In genomic region chr16:88442811-88443576, GRCh38 we compare ENCODE assay signal across 8 cellular contexts. TPM values are rescaled to one million over a fixed set of nuclear protein-coding genes. Genes with fewer than 3 reads are reported as not detected.
DNase-seq lines count a peak whose midpoint lies in the region; ATAC-seq and TF ChIP-seq lines count a peak whose summit lies in the region.

No MANE protein-coding gene starts in this region.

- no CpG with 5 or more reads among the region's 37 CpGs for WGBS in trophoblast cell (ENCODE audit: extremely low coverage, insufficient coverage, insufficient read length)

- intact Hi-C loops in uterus (cut with DNase I; ENCODE audit: low total_unique reads): loop anchor here (5.0 to 10.0 kb wide), 2 partner anchors 82 to 119 kb away; no protein-coding TSS in a partner anchor

- TF ChIP-seq CTCF in GM12873 (IDR thresholded peaks at IDR 0.05; ENCODE audit: insufficient read depth, low read depth, low read length, missing control alignments) (peak; percentile 91), uterus (IDR thresholded peaks at IDR 0.05) (peak; percentile 94 to 98 (median 97))

- H3K18ac ChIP-seq in trophoblast cell (ENCODE audit: low read length): no peak overlapping the region

- TF ChIP-seq EP300 in Ishikawa (IDR thresholded peaks at IDR 0.05; ENCODE audit: borderline replicate concordance): no peak

- H2BK5ac ChIP-seq in trophoblast cell (ENCODE audit: low read depth, low read length, poor library complexity): no peak overlapping the region

- no peaks in the 10 kb centered on the region for H3K4me1 ChIP-seq in SJCRH30
- no peaks in the 10 kb centered on the region for H3K4me1 ChIP-seq in trophoblast cell (ENCODE audit: control insufficient read depth in 1 of 2, insufficient read depth in 2 of 2, low read length in 2 of 2)
- H3K4me1 ChIP-seq in uterus: peaks cover 0 to 3% of the 10 kb centered on the region in 2 donors

- H4K8ac ChIP-seq in trophoblast cell (ENCODE audit: low read depth, low read length): no peak overlapping the region

- H3K14ac ChIP-seq in trophoblast cell (ENCODE audit: low read length): no peak overlapping the region

- TF ChIP-seq POLR2A in uterus (IDR thresholded peaks at IDR 0.05): peak in 1 of 2 donors; percentile 31

- no peak overlapping the region for H3K27ac ChIP-seq in SJCRH30
- H3K27ac ChIP-seq in trophoblast cell (ENCODE audit: low read depth, low read length): no peak overlapping the region
- H3K27ac ChIP-seq in uterus: no peak overlapping the region

- H2AK5ac ChIP-seq in trophoblast cell (ENCODE audit: low read length): no peak overlapping the region

- peaks cover 3% of the 10 kb centered on the region; the same call in 1 of the 2 replicates for H3K27me3 ChIP-seq in SJCRH30
- H3K27me3 ChIP-seq in trophoblast cell (ENCODE audit: insufficient read depth, low read length): no peaks in the 10 kb centered on the region
- H3K27me3 ChIP-seq in uterus: no peaks in the 10 kb centered on the region

- no peaks in the 10 kb centered on the region for H3K79me2 ChIP-seq in trophoblast cell (ENCODE audit: control insufficient read depth, insufficient read depth, low read length, poor library complexity)

- H4K12ac ChIP-seq in trophoblast cell (ENCODE audit: low read depth, low read length): no peak overlapping the region

- H3K4me2 ChIP-seq in trophoblast cell (ENCODE audit: low read length): no peak overlapping the region

- H2AFZ ChIP-seq in trophoblast cell (ENCODE audit: insufficient read depth, low read length, poor library complexity): no peak overlapping the region

- H3K4ac ChIP-seq in trophoblast cell (ENCODE audit: low read depth, low read length): no peak overlapping the region

- no peak overlapping the region for H4K91ac ChIP-seq in trophoblast cell (ENCODE audit: low read depth, low read length)

- H3K9me3 ChIP-seq in SJCRH30 (replicated peaks) (no peaks in the 10 kb centered on the region), trophoblast cell (ENCODE audit: insufficient read depth, low read depth, low read length) (peaks cover 4% of the 10 kb centered on the region), uterus (no peaks in the 10 kb centered on the region)

- H3K4me3 ChIP-seq in SJCRH30 (no peak overlapping the region), trophoblast cell (ENCODE audit: low read depth, low read length) (no peak overlapping the region), uterus (no peak overlapping the region)

- no peak for ATAC-seq in GM21619 (IDR thresholded peaks at IDR 0.05; ENCODE audit: unreplicated experiment)

- H3K36me3 ChIP-seq in SJCRH30 (no peaks in the 10 kb centered on the region), trophoblast cell (ENCODE audit: control insufficient read depth in 1 of 2, insufficient read depth in 2 of 2, low read length in 2 of 2) (no peaks in the 10 kb centered on the region), uterus (no peaks in the 10 kb centered on the region)

- no peak overlapping the region for H2BK120ac ChIP-seq in trophoblast cell (ENCODE audit: insufficient read depth, low read length, poor library complexity)

- TF ChIP-seq RAD21 in Ishikawa (IDR thresholded peaks at IDR 0.05; ENCODE audit: low read depth): peak; percentile 97

- H3K9ac ChIP-seq in trophoblast cell (ENCODE audit: low read length): no peak overlapping the region

- H2BK12ac ChIP-seq in trophoblast cell (ENCODE audit: low read length): no peak overlapping the region

- no peaks in the 10 kb centered on the region for H3K79me1 ChIP-seq in trophoblast cell (ENCODE audit: low read length)

- DNase-seq in SJCRH30: peak; percentile 54 to 72
- peak; percentile 83 for DNase-seq in activated gamma-delta T cell treated with Interleukin-2 at 50 U/mL for 16 hours
- DNase-seq in glomerular visceral epithelial cell (ENCODE audit: extremely low spot score): peak; percentile 74
- peak; percentile 45 to 81 for DNase-seq in trophoblast cell
- peak; percentile 65 to 79 for DNase-seq in uterus

- H3K23ac ChIP-seq in trophoblast cell (ENCODE audit: low read length): no peak overlapping the region

TF ChIP-seq in Ishikawa, 13 proteins besides CTCF, POLR2A, EP300 and RAD21:
- 0 out of 2 replicates have a peak, but pooled peaks have one; percentile 36 for TF ChIP-seq YY1 (IDR thresholded peaks at IDR 0.05; ENCODE audit: low read depth)
- peak; percentile 46; the same call in 1 of the 2 replicates for TF ChIP-seq USF1 (IDR thresholded peaks at IDR 0.05)
- peak; percentile 71; the same call in 1 of the 2 replicates for TF ChIP-seq ZBTB7A (IDR thresholded peaks at IDR 0.05; ENCODE audit: low read depth)
- TF ChIP-seq EGR1 (IDR thresholded peaks at IDR 0.05): no peak
- no peak for TF ChIP-seq TAF1 (IDR thresholded peaks at IDR 0.05; ENCODE audit: low read depth)
- TF ChIP-seq MAX (IDR thresholded peaks at IDR 0.05): peak; percentile 97
- TF ChIP-seq TEAD4 (IDR thresholded peaks at IDR 0.05): no peak
- no peak for TF ChIP-seq FOXM1 (IDR thresholded peaks at IDR 0.05; ENCODE audit: borderline replicate concordance, low read depth)
- TF ChIP-seq REST (IDR thresholded peaks at IDR 0.05; ENCODE audit: low read depth): no peak
- no peak for TF ChIP-seq CREB1 (IDR thresholded peaks at IDR 0.05; ENCODE audit: low read depth)
- peak; percentile 50; the same call in 1 of the 2 replicates for TF ChIP-seq NFIC (IDR thresholded peaks at IDR 0.05)
- peak; percentile 58; the same call in 1 of the 2 replicates for TF ChIP-seq TCF12 (IDR thresholded peaks at IDR 0.05; ENCODE audit: low read depth)

RNA-seq across cellular contexts. Expression of gene ZFPM1, which starts 10.1 kb away (rescaled TPM):
- 0.56 and 0.85 TPM in 2 replicates for total RNA-seq in SJCRH30 (2014; rRNA removed; shearing (Covaris generic))
- 4.0 and 4.1 TPM in 2 replicates for polyA plus RNA-seq in trophoblast cell (2013)
- 1 to 10 TPM in 2 of 4 donors, under 1 TPM in 2; under 0.01 to 6.9 (median 0.77) TPM for total RNA-seq in uterus
